8 cellular contexts compared by ENCODE assay signal in genomic region chr12:94676011-94676709, GRCh38. TPM values are rescaled to one million over a fixed set of nuclear protein-coding genes. Genes with fewer than 3 reads are reported as not detected.
DNase-seq lines count a peak whose midpoint lies in the region; ATAC-seq and TF ChIP-seq lines count a peak whose summit lies in the region.

No MANE protein-coding gene starts in this region.

- peak; percentile 52 for DNase-seq in GM12864 (ENCODE audit: low read depth)
- DNase-seq in NB4 (ENCODE audit: low read depth): peak; percentile 95
- DNase-seq in Right ventricle myocardium superior: peak; percentile 60
- DNase-seq in type B pancreatic cell (ENCODE audit: extremely low spot score, unreplicated experiment): no peak
- DNase-seq in stimulated activated CD4-positive, alpha-beta T cell treated with anti-CD3 and anti-CD28 coated beads, Interleukin-4, amount 100 ng/mL, for 24 hours: no peak
- no peak for DNase-seq in NCI-H748 (lab: John Stamatoyannopoulos, UW; ENCODE audit: unreplicated experiment)
- DNase-seq in NCI-H128 (lab: John Stamatoyannopoulos, UW; ENCODE audit: unreplicated experiment): no peak

- intact Hi-C loops in Right ventricle myocardium superior (cut with DNase I): no loop called here

- peaks cover 22% of the 10 kb centered on the region for H3K4me1 Mint-ChIP-seq in type B pancreatic cell (ENCODE audit: unreplicated experiment)

- H3K36me3 Mint-ChIP-seq in type B pancreatic cell: no peaks in the 10 kb centered on the region

- no peak overlapping the region for H3K4me3 Mint-ChIP-seq in type B pancreatic cell

- H3K4me3 ChIP-seq in GM12864 (ENCODE audit: low read depth, low read length): no peak overlapping the region
- peak overlapping the region; percentile 19 for H3K4me3 ChIP-seq in NB4 (ENCODE audit: low read depth, low read length)

- ATAC-seq in GM21576 (IDR thresholded peaks at IDR 0.05; ENCODE audit: unreplicated experiment) (peak; percentile 62), Right ventricle myocardium superior (ENCODE audit: poor library complexity) (peak; percentile 78)

- TF ChIP-seq POLR2A in NB4 (IDR thresholded peaks at IDR 0.05; ENCODE audit: extremely low read depth, insufficient read length): no peak

- H3K9me3 Mint-ChIP-seq in type B pancreatic cell: no peaks in the 10 kb centered on the region

- peak overlapping the region; percentile 13 for H3K27ac Mint-ChIP-seq in type B pancreatic cell

- TF ChIP-seq CTCF in GM12864 (IDR thresholded peaks at IDR 0.05; ENCODE audit: low read depth, low read length, missing control alignments): no peak
- TF ChIP-seq CTCF in NB4 (IDR thresholded peaks at IDR 0.05; ENCODE audit: low read depth, low read length): no peak
- TF ChIP-seq CTCF in type B pancreatic cell (conservative IDR thresholded peaks at IDR 0.05): no peak

- H3K27me3 Mint-ChIP-seq in type B pancreatic cell: no peaks in the 10 kb centered on the region

RNA-seq across cellular contexts. Expression of gene TMCC3, which starts 25.8 kb away (rescaled TPM):
- 1.5 TPM for total RNA-seq in Right ventricle myocardium superior
- 14.1 and 18.2 TPM in 2 replicates for total RNA-seq in type B pancreatic cell (ENCODE audit: low replicate concordance)

Comparison
In these comparisons a context has a peak if more than half of its experiments do, and no peak if none do; other contexts are left out.
1. DNase-seq: peak in GM12864 (single experiment), NB4 (single experiment) and Right ventricle myocardium superior (single experiment); none in type B pancreatic cell (single experiment), stimulated activated CD4-positive, alpha-beta T cell treated with anti-CD3 and anti-CD28 coated beads, Interleukin-4, amount 100 ng/mL, for 24 hours (single experiment), NCI-H748 (single experiment) and NCI-H128 (single experiment).